In the genomic region with DNA sequence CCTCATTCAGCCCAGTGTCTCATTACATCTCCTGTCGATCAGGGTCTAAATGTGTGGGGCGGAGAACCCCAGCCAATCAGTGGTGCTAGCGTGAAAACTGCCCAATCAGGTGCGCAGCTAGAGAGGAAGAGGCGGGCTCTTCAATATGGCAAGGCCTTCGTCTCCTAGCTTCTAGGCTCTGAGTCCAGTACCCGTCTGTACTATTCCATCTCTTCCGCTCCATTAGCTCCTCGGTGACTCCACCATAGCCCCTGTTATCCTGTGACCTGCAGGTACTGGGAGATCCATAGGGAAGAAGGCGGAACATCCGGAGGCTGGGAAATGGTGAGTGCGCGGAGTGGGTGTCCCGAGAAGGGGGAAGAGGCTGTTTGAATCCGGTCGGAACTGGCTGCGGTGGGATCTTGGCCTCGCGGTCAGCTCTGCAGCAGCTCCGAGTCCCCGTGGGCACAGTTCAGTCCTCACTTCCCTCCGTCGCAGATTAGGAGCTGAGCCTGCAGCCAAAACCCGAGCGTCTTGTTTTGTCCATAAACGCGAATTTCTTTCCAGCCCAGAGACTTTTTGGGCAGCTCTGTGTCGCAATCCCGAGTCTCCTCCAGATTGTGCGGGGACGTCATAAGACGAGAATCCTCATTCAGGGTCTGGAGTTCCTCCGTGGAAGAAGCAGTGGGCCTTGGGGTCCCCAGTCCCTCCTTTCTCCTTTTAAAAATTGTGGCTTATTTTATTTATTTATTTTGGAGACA, we compare ENCODE assay signal across 8 cellular contexts. TPM values are rescaled to one million over a fixed set of nuclear protein-coding genes. Genes with fewer than 3 reads are reported as not detected.
A peak's percentile ranks its signal among the peaks of the same experiment; 100 is the strongest.
DNase-seq lines count a peak whose midpoint lies in the region; ATAC-seq and TF ChIP-seq lines count a peak whose summit lies in the region.

TSS of gene ZNF727 (plus strand) at position 134 of the 740 bp plus-strand sequence. CDS start at position 322, 188 bp downstream.

- DNase-seq in activated T-cell treated with anti-CD3 and anti-CD28 coated beads for 24 hours (ENCODE audit: low read depth) = peak; percentile 30
- no peak for DNase-seq in activated T-cell treated with anti-CD3 and anti-CD28 coated beads for 4 hours
- DNase-seq in cerebellar cortex (ENCODE audit: low spot score) = peak; percentile 91
- peak; percentile 12 for DNase-seq in transverse colon
- no peak for DNase-seq in A172 (ENCODE audit: low spot score)
- no peak for DNase-seq in foreskin melanocyte

- TF ChIP-seq POLR2A in transverse colon (IDR thresholded peaks at IDR 0.05) = no peak

- H3K27ac ChIP-seq in muscle layer of duodenum (ENCODE audit: low read length) = peak within 1 kb of the TSS; percentile 78
- peak within 1 kb of the TSS; percentile 8 to 78 (median 71) for H3K27ac ChIP-seq in transverse colon

- in situ Hi-C loops in transverse colon (cut with MboI; ENCODE audit: low pct_ligation_motif_present in 1 of 4, low pct_unique_long_range_greater_than_20kb in 1 of 4, low sequenced_read_pairs in 3 of 4) = no loop called here

- H3K36me3 ChIP-seq in muscle layer of duodenum (ENCODE audit: control insufficient read depth in 1 of 2, insufficient read depth in 2 of 2, low read length in 2 of 2) = no peaks in the 10 kb centered on the region
- H3K36me3 ChIP-seq in transverse colon = no peaks in the 10 kb centered on the region

- H3K4me1 ChIP-seq in muscle layer of duodenum (ENCODE audit: control insufficient read depth in 1 of 2, insufficient read depth in 2 of 2, low read length in 2 of 2) (peaks cover 0 to 4% of the 10 kb centered on the region in 2 donors), transverse colon (peaks cover 0 to 6% (median 2%) of the 10 kb centered on the region in 4 donors)

- H3K4me3 ChIP-seq in muscle layer of duodenum (ENCODE audit: low read depth in 1 of 2, low read length in 2 of 2) (peak within 1 kb of the TSS; percentile 66 to 71), transverse colon (peak within 1 kb of the TSS in 3 of 4 donors; percentile 35 to 59 (median 43))

- 0 to 65% methylated on average over 1 to 33 of the region's 33 CpGs for WGBS in transverse colon (ENCODE audit: low coverage in 1 of 2), 2 donors

- no peak for TF ChIP-seq EP300 in transverse colon (IDR thresholded peaks at IDR 0.05; ENCODE audit: low read depth)

- H3K27me3 ChIP-seq in muscle layer of duodenum (ENCODE audit: low read depth, low read length) = no peaks in the 10 kb centered on the region
- no peaks in the 10 kb centered on the region for H3K27me3 ChIP-seq in transverse colon

- H3K9me3 ChIP-seq in muscle layer of duodenum (ENCODE audit: control insufficient read depth in 1 of 2, low read length in 2 of 2) (peaks cover 0 to 4% of the 10 kb centered on the region in 2 donors), transverse colon (peaks cover 3 to 26% of the 10 kb centered on the region in 2 donors)

- ATAC-seq in HG03354 (IDR thresholded peaks at IDR 0.05; ENCODE audit: poor library complexity, severe bottlenecking, unreplicated experiment) = no peak

- intact Hi-C loops in transverse colon (cut with DNase I; ENCODE audit: low total_unique reads) = no loop called here

- TF ChIP-seq CTCF in transverse colon (IDR thresholded peaks at IDR 0.05) = no peak

RNA-seq across cellular contexts. Expression of gene ZNF727, which starts in this region (rescaled TPM):
- total RNA-seq in transverse colon = 1 to 10 TPM in 1 of 4 donors, under 1 TPM in 1, not detected in 2; 0.79 to 1.5 TPM
- total RNA-seq in A172 (2014; rRNA removed; shearing (Covaris generic)) = not detected in 2 replicates

Comparison
In these comparisons a context has a peak if more than half of its experiments do, and no peak if none do; other contexts are left out.
1. DNase-seq: peak in activated T-cell treated with anti-CD3 and anti-CD28 coated beads for 24 hours (single experiment), cerebellar cortex (single experiment) and transverse colon (single experiment); none in activated T-cell treated with anti-CD3 and anti-CD28 coated beads for 4 hours (single experiment), A172 (single experiment) and foreskin melanocyte (single experiment).